Comparison of ENCODE assay signal across 12 cellular contexts in genomic region chr2:112253261-112253807, GRCh38. TPM values are rescaled to one million over a fixed set of nuclear protein-coding genes. Genes with fewer than 3 reads are reported as not detected.
A peak's percentile ranks its signal among the peaks of the same experiment; 100 is the strongest.
DNase-seq lines count a peak whose midpoint lies in the region; ATAC-seq and TF ChIP-seq lines count a peak whose summit lies in the region.
"Had no signal": no experiment of that assay in that cellular context is flagged by ENCODE, and none has a peak within 500 bp of the region (broad histone marks: within the 10 kb centered on the region; RNA-seq: fewer than 3 reads in every experiment).

No MANE protein-coding gene starts in this region.

- intact Hi-C loops in left ventricle myocardium inferior (cut with micrococcal nuclease), result no loop called here
- intact Hi-C loops in heart right ventricle (cut with DNase I), result loop anchor here in 8 of 10 donors (10.0 kb wide), 6 partner anchors 61 to 359 kb away; partner anchors contain the start of genes TMEM87B (in 4 of the 8), CHCHD5 (in 1 of the 8), MERTK (in 1 of the 8) and RGPD8 (in 1 of the 8)

- H3K36me3 Mint-ChIP-seq in brain (peaks cover 13% of the 10 kb centered on the region), type B pancreatic cell (no peaks in the 10 kb centered on the region)

- 91 to 93% methylated on average over 5 of the region's 5 CpGs for WGBS in heart right ventricle, 2 donors

- H3K4me3 ChIP-seq in left ventricle myocardium inferior (peak overlapping the region; percentile 81), heart right ventricle (peak overlapping the region in 1 of 10 donors; percentile 84)

- H3K4me1 Mint-ChIP-seq in brain (no peaks in the 10 kb centered on the region), type B pancreatic cell (ENCODE audit: unreplicated experiment) (peaks cover 10% of the 10 kb centered on the region)

- DNase-seq in left ventricle myocardium inferior (no peak), heart right ventricle (no peak), NCI-H69 (lab: John Stamatoyannopoulos, UW) (peak; percentile 3), type B pancreatic cell (ENCODE audit: extremely low spot score, unreplicated experiment) (no peak), activated gamma-delta T cell (lab: John Stamatoyannopoulos, UW) (no peak), NCI-H1092 (lab: John Stamatoyannopoulos, UW) (no peak)
- DNase-seq: activated CD4-positive, alpha-beta T cell treated with anti-CD3 and anti-CD28 coated beads for 48 hours; DMS79; ovary had no signal

- H3K4me3 Mint-ChIP-seq in brain (peak overlapping the region in 4 of 5 experiments; percentile 91 to 96 (median 94)), type B pancreatic cell (peak overlapping the region; percentile 29)

- H3K9me3 Mint-ChIP-seq in brain (peaks cover 0 to 2% (median 0%) of the 10 kb centered on the region in 5 experiments), type B pancreatic cell (no peaks in the 10 kb centered on the region)

- H3K27me3 ChIP-seq in left ventricle myocardium inferior (ENCODE audit: low read depth) (no peaks in the 10 kb centered on the region), heart right ventricle (no peaks in the 10 kb centered on the region)
- H3K27me3 ChIP-seq: ovary had no signal

- peaks cover 3% of the 10 kb centered on the region for H3K27me3 Mint-ChIP-seq in brain
- H3K27me3 Mint-ChIP-seq in type B pancreatic cell, result no peaks in the 10 kb centered on the region

- H3K9me3 ChIP-seq in left ventricle myocardium inferior (replicated peaks) (no peaks in the 10 kb centered on the region), heart right ventricle (no peaks in the 10 kb centered on the region)
- H3K9me3 ChIP-seq: ovary had no signal

- TF ChIP-seq CTCF in left ventricle myocardium inferior (IDR thresholded peaks at IDR 0.05; ENCODE audit: borderline replicate concordance) (no peak), heart right ventricle (IDR thresholded peaks at IDR 0.05) (no peak), brain (conservative IDR thresholded peaks at IDR 0.05) (no peak), type B pancreatic cell (conservative IDR thresholded peaks at IDR 0.05) (no peak)

- H3K36me3 ChIP-seq in left ventricle myocardium inferior, result peaks cover 14% of the 10 kb centered on the region
- peaks cover 0 to 23% (median 6%) of the 10 kb centered on the region in 9 donors for H3K36me3 ChIP-seq in heart right ventricle
- H3K36me3 ChIP-seq: ovary had no signal

- H3K27ac ChIP-seq in left ventricle myocardium inferior (replicated peaks) (no peak overlapping the region), heart right ventricle (no peak overlapping the region)
- H3K27ac ChIP-seq: epithelial cell of prostate had no signal

- no peak for ATAC-seq in heart right ventricle
- ATAC-seq in HG02885 (IDR thresholded peaks at IDR 0.05; ENCODE audit: poor library complexity, unreplicated experiment), result no peak

- H3K27ac Mint-ChIP-seq in brain (no peak overlapping the region), type B pancreatic cell (no peak overlapping the region)

- H3K4me1 ChIP-seq in left ventricle myocardium inferior (peaks cover 32% of the 10 kb centered on the region), heart right ventricle (peaks cover 0 to 36% (median 14%) of the 10 kb centered on the region in 9 donors)

RNA-seq across cellular contexts. Expression of gene ZC3H8, which starts 1.5 kb away (rescaled TPM):
- 15.2 TPM for total RNA-seq in left ventricle myocardium inferior
- 10 to 100 TPM in 6 of 10 donors, 1 to 10 TPM in 4; 7.0 to 13.3 (median 11.0) TPM for total RNA-seq in heart right ventricle
- 1 to 10 TPM; 4.2 to 6.9 TPM for polyA plus RNA-seq in heart right ventricle
- polyA plus RNA-seq in brain (ENCODE audit: insufficient read depth, low read depth, low replicate concordance), result 3.1 TPM
- 12.6 and 20.7 TPM in 2 replicates for total RNA-seq in type B pancreatic cell (ENCODE audit: low replicate concordance)

RNA-seq across cellular contexts. Expression of gene ZC3H6, which starts 22.1 kb away (rescaled TPM):
- 23.5 TPM for total RNA-seq in left ventricle myocardium inferior
- 10 to 100 TPM; 13.9 to 29.5 (median 25.8) TPM for total RNA-seq in heart right ventricle
- 10 to 100 TPM in 1 of 2 donors, under 1 TPM in 1; 0.83 to 16.8 TPM for polyA plus RNA-seq in heart right ventricle
- 3.5 TPM for polyA plus RNA-seq in brain (ENCODE audit: insufficient read depth, low read depth, low replicate concordance)
- total RNA-seq in type B pancreatic cell (ENCODE audit: low replicate concordance), result 5.5 and 10.1 TPM in 2 replicates
